ENCODE assay signal across 9 cellular contexts in the genomic region with DNA sequence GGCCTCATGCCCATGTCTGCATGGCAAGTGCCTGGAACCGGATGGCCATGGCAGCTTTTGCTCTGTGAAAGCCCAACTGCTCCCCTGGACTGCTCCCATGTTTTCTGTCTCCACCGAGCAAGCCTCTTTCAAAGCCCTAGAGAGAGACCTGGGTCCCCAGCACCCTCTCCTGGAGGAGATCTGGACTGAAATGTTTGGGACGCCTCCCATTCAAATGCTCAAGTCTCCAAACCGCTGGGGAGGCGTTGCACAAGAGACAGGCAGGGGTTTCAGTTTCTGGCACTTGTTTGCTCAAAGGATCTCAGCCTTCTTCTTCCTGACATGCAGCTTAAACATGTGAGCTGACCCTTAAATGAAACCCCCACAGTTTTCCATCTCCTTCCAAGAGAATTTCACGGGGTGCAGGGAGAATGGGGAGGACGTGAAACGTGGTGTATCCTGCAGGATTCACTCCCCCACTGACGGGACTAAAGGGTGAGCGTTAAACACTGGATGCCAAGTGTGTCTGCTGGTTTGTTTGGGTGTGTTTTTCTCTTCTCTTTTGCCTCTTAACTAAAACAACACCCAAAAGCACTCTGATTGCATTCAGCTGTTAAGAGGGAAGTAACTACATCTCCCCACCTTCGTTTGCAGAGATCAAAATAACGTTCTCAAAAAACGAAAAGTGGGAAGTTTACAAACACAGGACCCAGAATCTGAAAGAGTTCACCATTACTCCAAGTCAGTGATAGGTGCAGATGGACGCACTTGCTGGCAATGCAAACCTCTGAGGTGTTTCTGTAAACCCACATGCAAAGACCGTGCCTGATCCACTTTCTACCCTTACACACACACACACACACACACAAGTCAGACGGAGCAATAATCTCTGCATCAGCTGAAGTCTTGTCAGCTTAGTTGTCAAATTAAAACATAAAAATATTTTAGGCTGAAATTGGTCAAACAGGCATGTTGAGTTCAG.
A peak's percentile ranks its signal among the peaks of the same experiment; 100 is the strongest.
DNase-seq lines count a peak whose midpoint lies in the region; ATAC-seq, FAIRE-seq and TF ChIP-seq lines count a peak whose summit lies in the region.
"Had no signal": no experiment of that assay in that cellular context is flagged by ENCODE, and none has a peak within 500 bp of the region (broad histone marks: within the 10 kb centered on the region; RNA-seq: fewer than 3 reads in every experiment).

No MANE protein-coding gene starts in this region.

- BruUV-seq in HepG2 (replicated peaks; lab: Mats Ljungman, UMichigan), result no TSS peak

- no peaks in the 10 kb centered on the region for H4K20me1 ChIP-seq in MM.1S (ENCODE audit: insufficient read depth, low read length)
- H4K20me1 ChIP-seq in HepG2 (ENCODE audit: insufficient read depth, low read length), result no peaks in the 10 kb centered on the region

- H3K36me3 ChIP-seq in MM.1S (replicated peaks; ENCODE audit: insufficient read depth, low read length) (no peaks in the 10 kb centered on the region), HepG2 (replicated peaks in 1 of 2; ENCODE audit: control insufficient read depth in 1 of 2, insufficient read depth in 2 of 2, low read length in 2 of 2) (no peaks in the 10 kb centered on the region)

- H3F3A ChIP-seq in MM.1S (ENCODE audit: insufficient read depth, low read length), result no peaks in the 10 kb centered on the region

- TF ChIP-seq RAD21 in HepG2 (CRISPR knock-in tag; IDR thresholded peaks at IDR 0.05), result no peak

- TF ChIP-seq POLR2A in HepG2 (IDR thresholded peaks at IDR 0.05; ENCODE audit: insufficient read depth in 1 of 2, low read depth in 2 of 2, low read length in 2 of 2), result no peak

- TF ChIP-seq CTCF in AG09319 (IDR thresholded peaks at IDR 0.05; ENCODE audit: low read depth, low read length), result peak; percentile 9; the same call in 1 of the 2 replicates
- no peak for TF ChIP-seq CTCF in MM.1S (IDR thresholded peaks at IDR 0.05; ENCODE audit: low read length)
- TF ChIP-seq CTCF in HepG2 (CRISPR knock-in tag; IDR thresholded peaks at IDR 0.05), result 0 out of 2 replicates have a peak, but pooled peaks have one; percentile 9

- no peak for ATAC-seq in HepG2
- ATAC-seq in HG02759 (IDR thresholded peaks at IDR 0.05; ENCODE audit: unreplicated experiment), result no peak
- ATAC-seq in GM21576 (IDR thresholded peaks at IDR 0.05; ENCODE audit: unreplicated experiment), result no peak

- no peak for DNase-seq in AG09319 (ENCODE audit: extremely low read depth, low read depth)
- peak; percentile 20 for DNase-seq in MM.1S
- DNase-seq in caudate nucleus (lab: John Stamatoyannopoulos, UW), result no peak
- DNase-seq in HepG2 (ENCODE audit: low spot score), result no peak
- DNase-seq in NCI-H1436 treated with DMSO at 0.1 percent for 48 hours (lab: John Stamatoyannopoulos, UW), result no peak
- no peak for DNase-seq in inferior parietal cortex (ENCODE audit: extremely low spot score)
- DNase-seq: amygdala had no signal

- H3K27ac ChIP-seq in MM.1S (ENCODE audit: low read length) (no peak overlapping the region), caudate nucleus (ENCODE audit: low read depth, low read length) (peak overlapping the region; percentile 16), HepG2 (ENCODE audit: extremely low read length, insufficient read depth, low read length) (no peak overlapping the region)

- H3K27me3 ChIP-seq in MM.1S (replicated peaks; ENCODE audit: insufficient read depth, low read length), result peaks cover 57% of the 10 kb centered on the region
- H3K27me3 ChIP-seq in HepG2 (ENCODE audit: control insufficient read depth in 1 of 2, insufficient read depth in 2 of 2, low read length in 2 of 2), result peaks cover 3 to 44% of the 10 kb centered on the region in 2 experiments; a peak in 3 of 5 replicates

- no peaks in the 10 kb centered on the region for H3K9me3 ChIP-seq in MM.1S (replicated peaks; ENCODE audit: insufficient read depth, low read length)
- H3K9me3 ChIP-seq in HepG2 (ENCODE audit: low read length), result no peaks in the 10 kb centered on the region

- H3K9ac ChIP-seq in MM.1S (ENCODE audit: low read length), result no peak overlapping the region
- H3K9ac ChIP-seq in HepG2 (ENCODE audit: insufficient read depth, low read depth, low read length), result no peak overlapping the region

- H3K4me1 ChIP-seq in MM.1S (ENCODE audit: low read length) (no peaks in the 10 kb centered on the region), HepG2 (ENCODE audit: insufficient read depth, low read length) (no peaks in the 10 kb centered on the region)

- H3K4me2 ChIP-seq in MM.1S (ENCODE audit: low read depth, low read length), result peak overlapping the region; percentile 47
- no peak overlapping the region for H3K4me2 ChIP-seq in HepG2 (ENCODE audit: low read depth, low read length)

- no peak for FAIRE-seq in HepG2 (lab: Jason Lieb, UNC)

- CTCF ChIA-PET in HepG2 (lab: Yijun Ruan, JAX; ENCODE audit: low intra/inter-chr PET ratio, low total read pairs), result interaction anchor here (6.8 kb wide), 1 partner anchor 496 kb away, joined by 86 read pairs; a partner anchor contains a TSS

- no peaks in the 10 kb centered on the region for H3K79me2 ChIP-seq in MM.1S (ENCODE audit: low read length)
- no peaks in the 10 kb centered on the region for H3K79me2 ChIP-seq in HepG2 (ENCODE audit: insufficient read depth, low read length)

- H3K4me3 ChIP-seq in MM.1S (ENCODE audit: low read length) (no peak overlapping the region), HepG2 (replicated peaks in 1 of 3; ENCODE audit: insufficient read depth in 1 of 3, low read depth in 2 of 3, low read length in 3 of 3) (no peak overlapping the region)

- WGBS in HepG2 (ENCODE audit: low lambda C conversion rate), result 5% methylated on average over 15 of the region's 16 CpGs

- in situ Hi-C loops in HepG2 (cut with HindIII; ENCODE audit: extremely low pct_ligation_motif_present, low pct_unique_long_range_greater_than_20kb), result no loop called here

- intact Hi-C loops in HepG2 (cut with micrococcal nuclease; ENCODE audit: unreplicated experiment), result no loop called here

- TF ChIP-seq EP300 in HepG2 (IDR thresholded peaks at IDR 0.05; ENCODE audit: low read depth in 2 of 2, low read length in 2 of 2), result no peak
- TF ChIP-seq EP300 in HepG2 (CRISPR knock-in tag; IDR thresholded peaks at IDR 0.05; ENCODE audit: borderline replicate concordance), result no peak

- H3K9me2 ChIP-seq in MM.1S (replicated peaks; ENCODE audit: insufficient read depth, low read length), result no peaks in the 10 kb centered on the region

- POLR2A ChIA-PET in HepG2 (lab: Yijun Ruan, JAX), result no interaction called here

- no peak overlapping the region for H2AFZ ChIP-seq in MM.1S (ENCODE audit: low read length)
- no peak overlapping the region for H2AFZ ChIP-seq in HepG2 (ENCODE audit: low read length)

TF ChIP-seq in HepG2, 621 proteins besides CTCF, POLR2A, EP300 and RAD21:
- TF ChIP-seq, protein P1, sequence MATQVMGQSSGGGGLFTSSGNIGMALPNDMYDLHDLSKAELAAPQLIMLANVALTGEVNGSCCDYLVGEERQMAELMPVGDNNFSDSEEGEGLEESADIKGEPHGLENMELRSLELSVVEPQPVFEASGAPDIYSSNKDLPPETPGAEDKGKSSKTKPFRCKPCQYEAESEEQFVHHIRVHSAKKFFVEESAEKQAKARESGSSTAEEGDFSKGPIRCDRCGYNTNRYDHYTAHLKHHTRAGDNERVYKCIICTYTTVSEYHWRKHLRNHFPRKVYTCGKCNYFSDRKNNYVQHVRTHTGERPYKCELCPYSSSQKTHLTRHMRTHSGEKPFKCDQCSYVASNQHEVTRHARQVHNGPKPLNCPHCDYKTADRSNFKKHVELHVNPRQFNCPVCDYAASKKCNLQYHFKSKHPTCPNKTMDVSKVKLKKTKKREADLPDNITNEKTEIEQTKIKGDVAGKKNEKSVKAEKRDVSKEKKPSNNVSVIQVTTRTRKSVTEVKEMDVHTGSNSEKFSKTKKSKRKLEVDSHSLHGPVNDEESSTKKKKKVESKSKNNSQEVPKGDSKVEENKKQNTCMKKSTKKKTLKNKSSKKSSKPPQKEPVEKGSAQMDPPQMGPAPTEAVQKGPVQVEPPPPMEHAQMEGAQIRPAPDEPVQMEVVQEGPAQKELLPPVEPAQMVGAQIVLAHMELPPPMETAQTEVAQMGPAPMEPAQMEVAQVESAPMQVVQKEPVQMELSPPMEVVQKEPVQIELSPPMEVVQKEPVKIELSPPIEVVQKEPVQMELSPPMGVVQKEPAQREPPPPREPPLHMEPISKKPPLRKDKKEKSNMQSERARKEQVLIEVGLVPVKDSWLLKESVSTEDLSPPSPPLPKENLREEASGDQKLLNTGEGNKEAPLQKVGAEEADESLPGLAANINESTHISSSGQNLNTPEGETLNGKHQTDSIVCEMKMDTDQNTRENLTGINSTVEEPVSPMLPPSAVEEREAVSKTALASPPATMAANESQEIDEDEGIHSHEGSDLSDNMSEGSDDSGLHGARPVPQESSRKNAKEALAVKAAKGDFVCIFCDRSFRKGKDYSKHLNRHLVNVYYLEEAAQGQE (IDR thresholded peaks at IDR 0.05; ENCODE audit: borderline replicate concordance in 1 of 2, low read depth in 1 of 2, low read length in 2 of 2), result no peak
- TF ChIP-seq ZNF766 (CRISPR knock-in tag; IDR thresholded peaks at IDR 0.05; ENCODE audit: borderline replicate concordance) (no peak), ZEB1 (IDR thresholded peaks at IDR 0.05; ENCODE audit: insufficient replicate concordance, low read depth) (no peak), CEBPB (IDR thresholded peaks at IDR 0.05; ENCODE audit: borderline replicate concordance, low read depth, low read length) (0 out of 2 replicates have a peak, but pooled peaks have one; percentile 19)
TF ChIP-seq in HepG2: peak in this region for 1.
